ENCODE assay signal across 1 cellular context in genomic region chr15:52683585-52683984, GRCh38.
TF ChIP-seq lines count a peak whose summit lies in the region.

No MANE protein-coding gene starts in this region.

TF ChIP-seq in GM23338, 12 proteins besides CTCF, POLR2A, EP300 and RAD21 (continued from another document):
- TF ChIP-seq, protein P1, sequence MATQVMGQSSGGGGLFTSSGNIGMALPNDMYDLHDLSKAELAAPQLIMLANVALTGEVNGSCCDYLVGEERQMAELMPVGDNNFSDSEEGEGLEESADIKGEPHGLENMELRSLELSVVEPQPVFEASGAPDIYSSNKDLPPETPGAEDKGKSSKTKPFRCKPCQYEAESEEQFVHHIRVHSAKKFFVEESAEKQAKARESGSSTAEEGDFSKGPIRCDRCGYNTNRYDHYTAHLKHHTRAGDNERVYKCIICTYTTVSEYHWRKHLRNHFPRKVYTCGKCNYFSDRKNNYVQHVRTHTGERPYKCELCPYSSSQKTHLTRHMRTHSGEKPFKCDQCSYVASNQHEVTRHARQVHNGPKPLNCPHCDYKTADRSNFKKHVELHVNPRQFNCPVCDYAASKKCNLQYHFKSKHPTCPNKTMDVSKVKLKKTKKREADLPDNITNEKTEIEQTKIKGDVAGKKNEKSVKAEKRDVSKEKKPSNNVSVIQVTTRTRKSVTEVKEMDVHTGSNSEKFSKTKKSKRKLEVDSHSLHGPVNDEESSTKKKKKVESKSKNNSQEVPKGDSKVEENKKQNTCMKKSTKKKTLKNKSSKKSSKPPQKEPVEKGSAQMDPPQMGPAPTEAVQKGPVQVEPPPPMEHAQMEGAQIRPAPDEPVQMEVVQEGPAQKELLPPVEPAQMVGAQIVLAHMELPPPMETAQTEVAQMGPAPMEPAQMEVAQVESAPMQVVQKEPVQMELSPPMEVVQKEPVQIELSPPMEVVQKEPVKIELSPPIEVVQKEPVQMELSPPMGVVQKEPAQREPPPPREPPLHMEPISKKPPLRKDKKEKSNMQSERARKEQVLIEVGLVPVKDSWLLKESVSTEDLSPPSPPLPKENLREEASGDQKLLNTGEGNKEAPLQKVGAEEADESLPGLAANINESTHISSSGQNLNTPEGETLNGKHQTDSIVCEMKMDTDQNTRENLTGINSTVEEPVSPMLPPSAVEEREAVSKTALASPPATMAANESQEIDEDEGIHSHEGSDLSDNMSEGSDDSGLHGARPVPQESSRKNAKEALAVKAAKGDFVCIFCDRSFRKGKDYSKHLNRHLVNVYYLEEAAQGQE (IDR thresholded peaks at IDR 0.05; ENCODE audit: unreplicated experiment) = no peak
- TF ChIP-seq ETS1 (IDR thresholded peaks at IDR 0.05) (no peak), ZNF331 (CRISPR knock-in tag; IDR thresholded peaks at IDR 0.05; ENCODE audit: low read depth) (no peak), POLR2AphosphoS5 (IDR thresholded peaks at IDR 0.05; ENCODE audit: low read depth) (no peak), CREB1 (CRISPR knock-in tag; IDR thresholded peaks at IDR 0.05; ENCODE audit: low read depth) (no peak), STAT1 (IDR thresholded peaks at IDR 0.05; ENCODE audit: unreplicated experiment) (no peak), EZH2phosphoT487 (IDR thresholded peaks at IDR 0.05; ENCODE audit: unreplicated experiment) (no peak), ZNF114 (CRISPR knock-in tag; IDR thresholded peaks at IDR 0.05) (no peak)
